Comparison of ENCODE assay signal across 8 cellular contexts in the genomic region with DNA sequence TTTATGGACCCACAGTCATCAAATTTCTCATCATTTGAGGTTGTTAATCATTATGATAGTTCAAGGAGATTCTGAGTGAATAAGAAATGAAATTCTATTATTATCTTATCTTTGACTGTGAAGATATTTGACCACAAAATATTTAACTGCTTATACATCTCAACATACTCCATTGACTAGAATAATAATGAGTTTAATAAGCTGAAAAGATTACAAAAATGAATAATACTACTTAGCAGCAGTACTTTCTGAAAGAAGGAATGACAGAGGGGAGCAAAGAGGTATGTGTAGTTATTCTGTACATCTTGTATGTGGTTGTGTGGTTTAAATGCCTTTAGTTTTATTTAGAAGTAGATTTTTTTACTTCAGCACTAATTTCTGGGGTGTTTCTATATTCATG.
"Had no signal": no experiment of that assay in that cellular context is flagged by ENCODE, and none has a peak within 500 bp of the region (broad histone marks: within the 10 kb centered on the region; RNA-seq: fewer than 3 reads in every experiment).

No MANE protein-coding gene starts in this region.

- H3K9ac ChIP-seq: GM23248 had no signal

- H3K27ac ChIP-seq: GM23248, HL-60 had no signal

- H3K27me3 Mint-ChIP-seq: IgD-negative memory B cell had no signal

- H3K36me3 Mint-ChIP-seq: IgD-negative memory B cell had no signal

- H3K36me3 ChIP-seq: HAP-1 had no signal

- H2AFZ ChIP-seq: GM23248 had no signal

- H3K9me3 ChIP-seq: HAP-1 had no signal

- H3K27ac Mint-ChIP-seq: HFFc6, IgD-negative memory B cell had no signal

- FAIRE-seq: HepG2 had no signal

- H3K9me3 Mint-ChIP-seq: HFFc6 had no signal

- DNase-seq: GM23248, GOT3, H7, HFFc6 had no signal

- H3K4me1 Mint-ChIP-seq: IgD-negative memory B cell had no signal

- H3K4me3 Mint-ChIP-seq: HFFc6, IgD-negative memory B cell had no signal

- H3K4me1 ChIP-seq: HAP-1 had no signal

- H3K4me3 ChIP-seq: GM23248, HAP-1 had no signal
